16 cellular contexts compared by ENCODE assay signal in genomic region chr14:61403411-61403810, GRCh38.
DNase-seq lines count a peak whose midpoint lies in the region; ATAC-seq, FAIRE-seq and TF ChIP-seq lines count a peak whose summit lies in the region.
"Had no signal": no experiment of that assay in that cellular context is flagged by ENCODE, and none has a peak within 500 bp of the region (broad histone marks: within the 10 kb centered on the region; RNA-seq: fewer than 3 reads in every experiment).

No MANE protein-coding gene starts in this region.

- CTCF ChIA-PET in CD8-positive, alpha-beta memory T cell (lab: Charles Lee) = interaction anchor here (0.7 to 2.6 kb wide), 5 partner anchors 8 to 81 kb away, joined by 3 to 11 read pairs (median 3); partner anchors contain the start of gene PRKCH
- CTCF ChIA-PET in endothelial cell of umbilical vein (lab: Charles Lee) = interaction anchor here (0.7 to 1.0 kb wide), 4 partner anchors 15 to 107 kb away, joined by 3 to 4 read pairs (median 4); partner anchors contain the start of gene PRKCH

- no TSS peak for BruUV-seq in endothelial cell of umbilical vein (replicated peaks; lab: Mats Ljungman, UMichigan)

- peaks cover 89% of the 10 kb centered on the region for H3K4me1 ChIP-seq in CD8-positive, alpha-beta memory T cell (ENCODE audit: insufficient read depth, low read length)
- H3K4me1 ChIP-seq in MM.1S (ENCODE audit: low read length) (no peaks in the 10 kb centered on the region), endothelial cell of umbilical vein (ENCODE audit: control insufficient read depth, extremely low read depth, insufficient read depth, low read length) (peaks cover 26% of the 10 kb centered on the region), prostate gland (replicated peaks) (no peaks in the 10 kb centered on the region)

- H3K4me1 Mint-ChIP-seq in CD8-positive, alpha-beta memory T cell = peaks cover 40 to 89% (median 56%) of the 10 kb centered on the region in 3 donors

- peak; percentile 37 for FAIRE-seq in endothelial cell of umbilical vein (lab: Jason Lieb, UNC)
- FAIRE-seq: endometrium had no signal

- H2AFZ ChIP-seq in MM.1S (ENCODE audit: low read length) (no peak overlapping the region), endothelial cell of umbilical vein (ENCODE audit: low read depth, low read length) (no peak overlapping the region)
- H2AFZ ChIP-seq: parathyroid adenoma had no signal

- H4K20me1 ChIP-seq in MM.1S (ENCODE audit: insufficient read depth, low read length) = no peaks in the 10 kb centered on the region
- no peaks in the 10 kb centered on the region for H4K20me1 ChIP-seq in endothelial cell of umbilical vein (replicated peaks; ENCODE audit: control insufficient read depth, extremely low read depth, insufficient read depth, low read length)

- intact Hi-C loops in endothelial cell of umbilical vein (cut with micrococcal nuclease) = no loop called here
- intact Hi-C loops in prostate gland (cut with DNase I) = no loop called here

- H3K9me2 ChIP-seq in MM.1S (replicated peaks; ENCODE audit: insufficient read depth, low read length) = no peaks in the 10 kb centered on the region

- no peak for TF ChIP-seq CTCF in MM.1S (IDR thresholded peaks at IDR 0.05; ENCODE audit: low read length)
- no peak for TF ChIP-seq CTCF in endothelial cell of umbilical vein (IDR thresholded peaks at IDR 0.05; ENCODE audit: extremely low read depth in 1 of 2, insufficient read depth in 1 of 2, low read depth in 1 of 2, low read length in 2 of 2)
- TF ChIP-seq CTCF in prostate gland (IDR thresholded peaks at IDR 0.05) = no peak

- no peaks in the 10 kb centered on the region for H3K9me1 ChIP-seq in endothelial cell of umbilical vein (replicated peaks; ENCODE audit: control insufficient read depth, extremely low read depth, insufficient read depth, low read length)

- POLR2A ChIA-PET in CD8-positive, alpha-beta memory T cell (lab: Charles Lee) = interaction anchor here (0.5 to 1.5 kb wide), 12 partner anchors 13 to 1156 kb away, joined by 3 to 10 read pairs (median 3); no protein-coding TSS in a partner anchor
- POLR2A ChIA-PET in endothelial cell of umbilical vein (lab: Charles Lee) = interaction anchor here (0.7 kb wide), 1 partner anchor 9 kb away, joined by 3 read pairs; no protein-coding TSS in a partner anchor

- H3K36me3 ChIP-seq in CD8-positive, alpha-beta memory T cell (ENCODE audit: insufficient read depth, low read length) = no peaks in the 10 kb centered on the region
- H3K36me3 ChIP-seq in MM.1S (replicated peaks; ENCODE audit: insufficient read depth, low read length) (no peaks in the 10 kb centered on the region), endothelial cell of umbilical vein (ENCODE audit: control insufficient read depth in 2 of 2, extremely low read depth in 1 of 2, insufficient read depth in 2 of 2, low read length in 2 of 2) (peaks cover 0 to 2% of the 10 kb centered on the region in 2 experiments), prostate gland (no peaks in the 10 kb centered on the region)
- H3K36me3 ChIP-seq: lower lobe of right lung had no signal

- H3K9me3 ChIP-seq in CD8-positive, alpha-beta memory T cell (ENCODE audit: low read length) = no peaks in the 10 kb centered on the region
- H3K9me3 ChIP-seq in MM.1S (replicated peaks; ENCODE audit: insufficient read depth, low read length) (no peaks in the 10 kb centered on the region), endothelial cell of umbilical vein (replicated peaks; ENCODE audit: control insufficient read depth, insufficient read depth, low read length) (no peaks in the 10 kb centered on the region), prostate gland (no peaks in the 10 kb centered on the region)
- H3K9me3 ChIP-seq: lower lobe of right lung had no signal

- no peak overlapping the region for H3K9ac ChIP-seq in MM.1S (ENCODE audit: low read length)
- no peak overlapping the region for H3K9ac ChIP-seq in endothelial cell of umbilical vein (replicated peaks; ENCODE audit: extremely low read depth, insufficient read depth, low read length)
- H3K9ac ChIP-seq: parathyroid adenoma had no signal

- H3K4me2 ChIP-seq in MM.1S (ENCODE audit: low read depth, low read length) (no peak overlapping the region), endothelial cell of umbilical vein (ENCODE audit: insufficient read depth, low read length) (peak overlapping the region; percentile 21)

- no peaks in the 10 kb centered on the region for H3K79me2 ChIP-seq in MM.1S (ENCODE audit: low read length)
- peaks cover 53% of the 10 kb centered on the region for H3K79me2 ChIP-seq in endothelial cell of umbilical vein (ENCODE audit: control insufficient read depth, insufficient read depth, low read length)
- H3K79me2 ChIP-seq: parathyroid adenoma had no signal

- H3K4me3 ChIP-seq in CD8-positive, alpha-beta memory T cell (ENCODE audit: low read length) = no peak overlapping the region
- H3K4me3 ChIP-seq in MM.1S (ENCODE audit: low read length) (no peak overlapping the region), endothelial cell of umbilical vein (replicated peaks in 1 of 3; ENCODE audit: insufficient read depth in 1 of 3, low read depth in 1 of 3, low read length in 3 of 3) (no peak overlapping the region), prostate gland (no peak overlapping the region)
- H3K4me3 ChIP-seq: lower lobe of right lung, SK-N-MC had no signal

- no peaks in the 10 kb centered on the region for H3K9me3 Mint-ChIP-seq in CD8-positive, alpha-beta memory T cell

- dilution Hi-C loops in endothelial cell of umbilical vein (cut with MboI; ENCODE audit: extremely low pct_ligation_motif_present, low sequenced_read_pairs) = no loop called here

- peaks cover 0 to 33% (median 4%) of the 10 kb centered on the region in 3 donors for H3K36me3 Mint-ChIP-seq in CD8-positive, alpha-beta memory T cell

- H3K4me3 Mint-ChIP-seq in CD8-positive, alpha-beta memory T cell = peak overlapping the region; percentile 15 to 76 (median 69)

- peak overlapping the region; percentile 36 to 95 (median 90) for H3K27ac Mint-ChIP-seq in CD8-positive, alpha-beta memory T cell

- no peak overlapping the region for H3K27ac ChIP-seq in CD8-positive, alpha-beta memory T cell (ENCODE audit: low read depth, low read length)
- no peak overlapping the region for H3K27ac ChIP-seq in MM.1S (ENCODE audit: low read length)
- no peak overlapping the region for H3K27ac ChIP-seq in endothelial cell of umbilical vein (ENCODE audit: insufficient read depth, low read depth, low read length)
- H3K27ac ChIP-seq in prostate gland = no peak overlapping the region
- H3K27ac ChIP-seq: HL-60, lower lobe of right lung, parathyroid adenoma, SK-N-MC had no signal

- no peaks in the 10 kb centered on the region for H3K27me3 Mint-ChIP-seq in CD8-positive, alpha-beta memory T cell

- WGBS in prostate gland = 80% methylated on average over 2 of the region's 2 CpGs

- ATAC-seq in GM18867 (IDR thresholded peaks at IDR 0.05; ENCODE audit: unreplicated experiment) = peak; percentile 71
- ATAC-seq: lower lobe of right lung had no signal

- TF ChIP-seq POLR2A in endothelial cell of umbilical vein (IDR thresholded peaks at IDR 0.05; ENCODE audit: low read depth, low read length) (no peak), prostate gland (IDR thresholded peaks at IDR 0.05) (no peak)

- DNase-seq in CD8-positive, alpha-beta memory T cell = peak in 2 of 5 donors; percentile 60 to 64
- DNase-seq in MM.1S (peak; percentile 6), endothelial cell of umbilical vein (ENCODE audit: low read depth, low spot score) (peak; percentile 60), NCI-H2196 (lab: John Stamatoyannopoulos, UW; ENCODE audit: unreplicated experiment) (no peak), ecto neural progenitor cell (ENCODE audit: low spot score) (no peak), prostate gland (ENCODE audit: low spot score) (no peak)
- DNase-seq in stimulated activated CD4-positive, alpha-beta T cell treated with anti-CD3 and anti-CD28 coated beads, Interleukin-2, amount 100 ng/mL, for 24 hours = no peak
- DNase-seq: amygdala; lower lobe of right lung; NCI-H1092; stimulated activated CD4-positive, alpha-beta T cell treated with anti-CD3 and anti-CD28 coated beads, Interleukin-2, amount 100 ng/mL, for 48 hours had no signal

- H3K27me3 ChIP-seq in CD8-positive, alpha-beta memory T cell (ENCODE audit: insufficient read depth, low read length, poor library complexity, severe bottlenecking) = no peaks in the 10 kb centered on the region
- H3K27me3 ChIP-seq in MM.1S (replicated peaks; ENCODE audit: insufficient read depth, low read length) (no peaks in the 10 kb centered on the region), endothelial cell of umbilical vein (ENCODE audit: control insufficient read depth in 2 of 2, insufficient read depth in 2 of 2, low read length in 2 of 2) (no peaks in the 10 kb centered on the region), prostate gland (replicated peaks; ENCODE audit: insufficient read depth) (no peaks in the 10 kb centered on the region)

- H3F3A ChIP-seq in MM.1S (ENCODE audit: insufficient read depth, low read length) = no peaks in the 10 kb centered on the region

TF ChIP-seq in endothelial cell of umbilical vein, 7 proteins besides CTCF, POLR2A, EP300 and RAD21:
- TF ChIP-seq GATA2 (IDR thresholded peaks at IDR 0.05; ENCODE audit: insufficient read depth, insufficient read length, low read depth, low read length) = no peak
- no peak for TF ChIP-seq FOS (IDR thresholded peaks at IDR 0.05; ENCODE audit: borderline replicate concordance, insufficient read depth, low read length)
- TF ChIP-seq POLR2AphosphoS5 (IDR thresholded peaks at IDR 0.05; ENCODE audit: insufficient read depth, low read depth, low read length) = no peak
- no peak for TF ChIP-seq EZH2 (IDR thresholded peaks at IDR 0.05; ENCODE audit: borderline replicate concordance, low read depth, low read length, severe bottlenecking)
- TF ChIP-seq MAX (IDR thresholded peaks at IDR 0.05; ENCODE audit: insufficient read depth, insufficient read length) = no peak
- TF ChIP-seq MYC (IDR thresholded peaks at IDR 0.05; ENCODE audit: low read depth, low read length) = no peak
- no peak for TF ChIP-seq JUN (IDR thresholded peaks at IDR 0.05; ENCODE audit: borderline replicate concordance, insufficient read depth, insufficient read length, low read depth)

Comparison
In these comparisons a context has a peak if more than half of its experiments do, and no peak if none do; other contexts are left out.
1. DNase-seq: peak in MM.1S (single experiment) and endothelial cell of umbilical vein (single experiment); none in NCI-H2196 (single experiment), ecto neural progenitor cell (single experiment), stimulated activated CD4-positive, alpha-beta T cell treated with anti-CD3 and anti-CD28 coated beads, Interleukin-2, amount 100 ng/mL, for 24 hours (0 of 2) and prostate gland (single experiment).